ENCODE assay signal across 9 cellular contexts in the genomic region with DNA sequence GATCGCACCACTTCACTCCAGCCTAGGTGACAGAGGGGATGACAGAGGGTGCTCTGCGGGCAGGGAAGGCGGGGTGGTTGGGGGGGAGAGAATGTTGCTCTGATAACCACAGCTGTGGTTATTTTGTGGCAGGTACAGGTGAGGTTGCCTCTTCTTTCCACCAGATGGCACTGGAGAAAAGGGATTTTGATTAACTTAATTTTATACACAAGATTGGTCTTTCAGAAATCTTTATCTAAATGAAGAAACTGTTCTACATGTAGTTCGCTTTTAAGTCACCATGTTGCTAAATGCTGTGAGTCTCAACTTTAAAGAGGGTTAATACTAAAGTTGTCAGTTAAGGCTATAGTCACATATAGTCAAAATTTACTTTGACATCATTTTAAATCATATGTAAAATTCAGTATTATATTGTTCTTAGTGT. TPM values are rescaled to one million over a fixed set of nuclear protein-coding genes. Genes with fewer than 3 reads are reported as not detected.
DNase-seq lines count a peak whose midpoint lies in the region; ATAC-seq and TF ChIP-seq lines count a peak whose summit lies in the region.
"Had no signal": no experiment of that assay in that cellular context is flagged by ENCODE, and none has a peak within 500 bp of the region (broad histone marks: within the 10 kb centered on the region; RNA-seq: fewer than 3 reads in every experiment).

No MANE protein-coding gene starts in this region.

- no peak overlapping the region for H3K27ac ChIP-seq in lower lobe of right lung
- no peak overlapping the region for H3K27ac ChIP-seq in ascending aorta
- H3K27ac ChIP-seq: thoracic aorta had no signal

- H3K4me3 ChIP-seq in lower lobe of right lung: no peak overlapping the region
- no peak overlapping the region for H3K4me3 ChIP-seq in ascending aorta
- H3K4me3 ChIP-seq: thoracic aorta had no signal

- H3K27me3 ChIP-seq in lower lobe of right lung (ENCODE audit: low read depth) (no peaks in the 10 kb centered on the region), ascending aorta (no peaks in the 10 kb centered on the region)

- intact Hi-C loops in lower lobe of right lung (cut with DNase I): no loop called here
- intact Hi-C loops in ascending aorta (cut with DNase I): no loop called here

- H3K4me1 ChIP-seq in lower lobe of right lung: no peaks in the 10 kb centered on the region
- H3K4me1 ChIP-seq in ascending aorta: no peaks in the 10 kb centered on the region

- no peaks in the 10 kb centered on the region for H3K9me3 ChIP-seq in lower lobe of right lung
- H3K9me3 ChIP-seq in ascending aorta: no peaks in the 10 kb centered on the region
- H3K9me3 ChIP-seq: thoracic aorta had no signal

- peaks cover 45% of the 10 kb centered on the region for H3K36me3 ChIP-seq in lower lobe of right lung
- H3K36me3 ChIP-seq in ascending aorta: peaks cover 8 to 13% of the 10 kb centered on the region in 2 donors

- TF ChIP-seq CTCF in lower lobe of right lung (IDR thresholded peaks at IDR 0.05) (peak; percentile 39), ascending aorta (IDR thresholded peaks at IDR 0.05) (peak in 1 of 3 experiments; percentile 27)

- peak; percentile 55 to 59 for ATAC-seq in activated CD4-positive, CD25-positive, alpha-beta regulatory T cell treated with anti-CD3 and anti-CD28 coated beads, Interleukin-2, amount 50 U/mL, for 24 hours
- peak in 1 of 2 donors; percentile 55 for ATAC-seq in lower lobe of right lung

- DNase-seq in activated CD4-positive, CD25-positive, alpha-beta regulatory T cell treated with anti-CD3 and anti-CD28 coated beads, Interleukin-2, amount 50 U/mL, for 72 hours: no peak
- peak; percentile 5 for DNase-seq in RPMI7951 (ENCODE audit: low read depth)
- peak; percentile 18 for DNase-seq in astrocyte of the hippocampus (ENCODE audit: low read depth, low spot score)
- no peak for DNase-seq in lower lobe of right lung
- no peak for DNase-seq in ascending aorta (ENCODE audit: low spot score in 2 of 2)
- no peak for DNase-seq in HuH-7.5 (ENCODE audit: low spot score)
- DNase-seq in SK-N-DZ (ENCODE audit: low spot score): no peak

RNA-seq across cellular contexts. Expression of gene FGF23, which starts 25.7 kb away (rescaled TPM):
- total RNA-seq in RPMI7951 (2014; rRNA removed; shearing (Covaris generic)): not detected in 2 replicates
- total RNA-seq in lower lobe of right lung: not detected
- total RNA-seq in ascending aorta: not detected
- 0.43 and 0.67 TPM in 2 replicates for polyA plus RNA-seq in SK-N-DZ (2014; cell fraction: cytosol; rRNA removed)
- 0.22 and 0.47 TPM in 2 replicates for polyA plus RNA-seq in SK-N-DZ (2014; cell fraction: nucleus; rRNA removed)
- total RNA-seq: thoracic aorta had no signal

RNA-seq across cellular contexts. Expression of gene TIGAR, which starts 32.8 kb away (rescaled TPM):
- 5.3 and 5.9 TPM in 2 replicates for total RNA-seq in RPMI7951 (2014; rRNA removed; shearing (Covaris generic))
- total RNA-seq in lower lobe of right lung (18.6 TPM), ascending aorta (4.4 TPM)
- polyA plus RNA-seq in SK-N-DZ (2014; cell fraction: cytosol; rRNA removed): 5.3 and 6.3 TPM in 2 replicates
- polyA plus RNA-seq in SK-N-DZ (2014; cell fraction: nucleus; rRNA removed): 2.6 and 2.9 TPM in 2 replicates

Comparison
In these comparisons a context has a peak if more than half of its experiments do, and no peak if none do; other contexts are left out.
1. DNase-seq: peak in RPMI7951 (single experiment) and astrocyte of the hippocampus (single experiment); none in activated CD4-positive, CD25-positive, alpha-beta regulatory T cell treated with anti-CD3 and anti-CD28 coated beads, Interleukin-2, amount 50 U/mL, for 72 hours (single experiment), lower lobe of right lung (single experiment), ascending aorta (0 of 2), HuH-7.5 (single experiment) and SK-N-DZ (single experiment).